8 cellular contexts compared by ENCODE assay signal in the genomic region with DNA sequence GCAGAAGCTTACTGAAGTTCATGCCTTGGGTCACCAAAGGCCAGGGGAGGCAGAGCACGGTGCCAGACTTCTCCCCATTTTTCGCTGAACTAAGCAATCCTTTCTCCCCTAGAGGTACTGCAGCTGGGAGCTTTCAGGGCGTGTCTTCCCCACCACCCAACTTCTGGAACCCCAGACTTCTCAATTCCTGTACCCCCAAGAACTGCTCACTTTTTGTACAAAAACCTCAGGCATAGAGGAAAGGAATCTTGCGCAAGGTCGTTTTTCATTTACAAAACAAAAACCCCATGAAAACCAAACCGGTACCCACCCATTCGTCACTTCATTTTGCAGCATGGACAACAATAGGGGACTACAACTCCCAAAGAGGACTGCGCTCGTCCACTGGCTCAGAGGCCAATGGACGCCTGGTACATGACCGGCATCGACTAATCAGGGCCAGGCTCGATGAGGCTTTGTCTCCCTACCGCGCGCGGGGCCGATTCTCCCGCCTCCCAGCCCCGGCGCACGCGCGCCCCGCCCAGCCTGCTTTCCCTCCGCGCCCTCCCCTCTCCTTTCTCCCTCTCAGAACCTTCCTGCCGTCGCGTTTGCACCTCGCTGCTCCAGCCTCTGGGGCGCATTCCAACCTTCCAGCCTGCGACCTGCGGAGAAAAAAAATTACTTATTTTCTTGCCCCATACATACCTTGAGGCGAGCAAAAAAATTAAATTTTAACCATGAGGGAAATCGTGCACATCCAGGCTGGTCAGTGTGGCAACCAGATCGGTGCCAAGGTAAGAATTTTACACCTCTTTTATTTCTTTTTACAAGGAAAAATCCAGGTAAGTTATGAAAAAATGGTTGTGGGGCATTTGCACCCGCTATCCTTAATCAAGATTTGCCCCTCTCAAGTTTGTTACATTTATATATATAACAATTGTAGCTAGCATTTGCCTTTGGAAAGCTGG. TPM values are rescaled to one million over a fixed set of nuclear protein-coding genes. Genes with fewer than 3 reads are reported as not detected.
DNase-seq lines count a peak whose midpoint lies in the region; ATAC-seq and TF ChIP-seq lines count a peak whose summit lies in the region.

Gene TUBB (plus strand): TSS at position 562 of the 947 bp plus-strand sequence. CDS start 155 bp downstream, at position 717.

- H3K27ac ChIP-seq in left lung, result peak within 1 kb of the TSS; percentile 94

- H3K27me3 ChIP-seq in BE2C (peaks cover 3% of the 10 kb centered on the region), left lung (no peaks in the 10 kb centered on the region)

- peak; percentile 79 for ATAC-seq in left lung

- H3K9me3 ChIP-seq in BE2C, result no peaks in the 10 kb centered on the region
- no peaks in the 10 kb centered on the region for H3K9me3 ChIP-seq in left lung

- peak; percentile 98 for DNase-seq in BE2C
- DNase-seq in GM19240 (ENCODE audit: insufficient read length, low spot score), result peak; percentile 53
- DNase-seq in HK-2 (ENCODE audit: unreplicated experiment), result peak; percentile 97
- DNase-seq in NCI-H82 treated with DMSO at 0.1 percent for 48 hours (lab: John Stamatoyannopoulos, UW; ENCODE audit: unreplicated experiment), result peak; percentile 97
- DNase-seq in activated CD4-positive, alpha-beta T cell treated with anti-CD3 and anti-CD28 coated beads, Interleukin-2, amount 50 U/mL, for 48 hours, result peak; percentile 95 to 96
- DNase-seq in dermis blood vessel endothelial cell, result peak; percentile 98
- peak; percentile 97 to 99 for DNase-seq in left lung
- peak; percentile 90 for DNase-seq in stimulated activated CD4-positive, alpha-beta T cell treated with anti-CD3 and anti-CD28 coated beads, Interleukin-2, amount 100 ng/mL, for 4 hours (ENCODE audit: low read depth)

- peak within 1 kb of the TSS; percentile 96 for H3K4me3 ChIP-seq in BE2C (ENCODE audit: low read depth, low read length)
- peak within 1 kb of the TSS; percentile 80 for H3K4me3 ChIP-seq in left lung

- no peak for TF ChIP-seq CTCF in BE2C (IDR thresholded peaks at IDR 0.05; ENCODE audit: low read depth, low read length)
- TF ChIP-seq CTCF in left lung (IDR thresholded peaks at IDR 0.05), result no peak

- H3K4me1 ChIP-seq in BE2C (peaks cover 6% of the 10 kb centered on the region), left lung (peaks cover 33 to 73% of the 10 kb centered on the region in 2 donors)

- intact Hi-C loops in left lung (cut with DNase I), result no loop called here

- H3K36me3 ChIP-seq in BE2C, result peaks cover 46% of the 10 kb centered on the region
- H3K36me3 ChIP-seq in left lung, result peaks cover 8 to 35% of the 10 kb centered on the region in 2 donors

RNA-seq across cellular contexts. Expression of gene TUBB, which starts in this region (rescaled TPM):
- 764 TPM for polyA plus RNA-seq in BE2C (2012; ENCODE audit: insufficient read depth, insufficient read length, low read depth)
- 301 and 692 TPM in 2 replicates for total RNA-seq in dermis blood vessel endothelial cell
- total RNA-seq in left lung, result 100 to 1,000 TPM; 409 to 602 TPM

Comparison
In these comparisons a context has a peak if more than half of its experiments do, and no peak if none do; other contexts are left out.
1. Peak in every context shown above with its lines: DNase-seq, ATAC-seq, H3K4me3 ChIP-seq and H3K27ac ChIP-seq.